13 cellular contexts compared by ENCODE assay signal in the genomic region with DNA sequence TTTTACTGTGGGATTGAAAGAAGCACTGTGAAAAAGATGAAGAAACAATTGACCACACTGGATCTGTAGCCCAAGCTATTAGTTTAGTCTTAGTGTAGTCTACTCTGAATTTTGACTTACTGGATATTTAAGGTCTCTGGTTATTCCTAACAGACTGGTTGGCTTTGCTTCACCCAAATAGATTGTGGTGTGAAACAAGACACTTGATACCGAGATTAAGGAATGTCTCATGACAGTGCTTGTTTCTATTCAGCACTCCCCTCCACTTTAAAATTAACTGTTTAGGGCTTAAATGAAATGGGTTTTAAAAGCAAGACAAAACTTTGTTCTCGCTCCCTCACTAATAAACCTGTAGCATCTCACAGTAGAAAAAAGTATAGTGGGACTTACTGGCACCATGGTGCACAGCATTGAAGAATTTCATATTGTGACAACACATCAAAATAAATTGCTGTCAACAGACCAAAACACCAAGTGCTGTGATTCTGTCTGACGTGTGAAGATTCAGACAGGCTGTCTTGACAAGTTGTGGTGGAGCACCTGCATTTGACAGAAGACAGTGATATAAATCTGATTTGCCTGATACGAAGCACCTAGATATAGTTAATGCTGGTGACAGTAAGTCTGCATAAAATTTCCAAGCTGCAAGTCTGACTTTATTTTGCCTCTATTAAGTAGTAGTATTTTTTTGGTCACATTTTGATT.
DNase-seq lines count a peak whose midpoint lies in the region; ATAC-seq and TF ChIP-seq lines count a peak whose summit lies in the region.
"Had no signal": no experiment of that assay in that cellular context is flagged by ENCODE, and none has a peak within 500 bp of the region (broad histone marks: within the 10 kb centered on the region; RNA-seq: fewer than 3 reads in every experiment).

No MANE protein-coding gene starts in this region.

- H4K20me1 ChIP-seq in GM23338 (replicated peaks; ENCODE audit: insufficient read depth) (peaks cover 10% of the 10 kb centered on the region; the same call in 1 of the 2 replicates), OCI-LY1 (ENCODE audit: insufficient read depth, low read length) (no peaks in the 10 kb centered on the region), osteoblast (ENCODE audit: insufficient read depth, low read length) (peaks cover 2% of the 10 kb centered on the region)

- no peaks in the 10 kb centered on the region for H3K9me3 Mint-ChIP-seq in GM23338
- H3K9me3 Mint-ChIP-seq: activated naive CD4-positive, alpha-beta T cell treated with anti-CD3 and anti-CD28 coated beads for 36 hours had no signal

- TF ChIP-seq CTCF in GM23338 (conservative IDR thresholded peaks at IDR 0.05; ENCODE audit: low read depth in 2 of 2) (no peak), OCI-LY1 (IDR thresholded peaks at IDR 0.05; ENCODE audit: low read length) (no peak), osteoblast (IDR thresholded peaks at IDR 0.05; ENCODE audit: extremely low read depth, low read depth, low read length) (no peak)

- DNase-seq in GM23338 (ENCODE audit: low spot score) (peak; percentile 10), fibroblast of peridontal ligament (ENCODE audit: extremely low read depth) (peak; percentile 66), osteoblast (ENCODE audit: insufficient read length, low spot score, missing footprints) (no peak), NOMO-1 treated with DMSO at 0.1 percent for 48 hours (lab: John Stamatoyannopoulos, UW; ENCODE audit: unreplicated experiment) (no peak)
- DNase-seq: activated naive CD4-positive, alpha-beta T cell treated with anti-CD3 and anti-CD28 coated beads for 36 hours; left colon; NCI-H1092 treated with DMSO at 0.1 percent for 48 hours; NCI-H526; small intestine had no signal

- H3K27me3 Mint-ChIP-seq in GM23338 (ENCODE audit: insufficient read depth, low read depth, poor library complexity), result no peaks in the 10 kb centered on the region

- H3K27me3 ChIP-seq in GM23338 (ENCODE audit: insufficient read depth) (no peaks in the 10 kb centered on the region), OCI-LY1 (ENCODE audit: insufficient read depth, low read length) (no peaks in the 10 kb centered on the region), osteoblast (ENCODE audit: insufficient read depth, low read length) (no peaks in the 10 kb centered on the region)

- H3K4me2 ChIP-seq in GM23338 (no peak overlapping the region), OCI-LY1 (ENCODE audit: low read length) (peak overlapping the region; percentile 66), osteoblast (ENCODE audit: insufficient read depth, low read length) (peak overlapping the region; percentile 17)

- no peak overlapping the region for H2AFZ ChIP-seq in GM23338
- H2AFZ ChIP-seq in OCI-LY1 (ENCODE audit: low read length), result no peak overlapping the region
- no peak overlapping the region for H2AFZ ChIP-seq in osteoblast (ENCODE audit: low read length)

- H3K36me3 Mint-ChIP-seq in GM23338 (ENCODE audit: low read depth), result no peaks in the 10 kb centered on the region

- H3K27ac ChIP-seq in GM23338 (ENCODE audit: low read depth) (no peak overlapping the region), OCI-LY1 (ENCODE audit: low read depth, low read length, poor library complexity, severe bottlenecking) (peak overlapping the region; percentile 90), osteoblast (ENCODE audit: low read depth, low read length) (no peak overlapping the region)

- no peak overlapping the region for H3K4me3 ChIP-seq in GM23338
- H3K4me3 ChIP-seq in OCI-LY1 (ENCODE audit: low read depth, low read length, poor library complexity, severe bottlenecking), result peak overlapping the region; percentile 58
- H3K4me3 ChIP-seq in osteoblast (ENCODE audit: insufficient read depth, low read length), result no peak overlapping the region

- H3K9me2 ChIP-seq in GM23338 (ENCODE audit: insufficient read depth), result no peaks in the 10 kb centered on the region
- H3K9me2 ChIP-seq in OCI-LY1 (ENCODE audit: low read depth, low read length), result no peaks in the 10 kb centered on the region

- no peaks in the 10 kb centered on the region for H3K36me3 ChIP-seq in GM23338 (ENCODE audit: insufficient read depth)
- H3K36me3 ChIP-seq in OCI-LY1 (ENCODE audit: insufficient read depth, low read length), result no peaks in the 10 kb centered on the region
- no peaks in the 10 kb centered on the region for H3K36me3 ChIP-seq in osteoblast (ENCODE audit: insufficient read depth, low read length)

- H3K4me3 Mint-ChIP-seq in GM23338, result no peak overlapping the region
- H3K4me3 Mint-ChIP-seq: activated naive CD4-positive, alpha-beta T cell treated with anti-CD3 and anti-CD28 coated beads for 36 hours had no signal

- ATAC-seq in GM23338 (no peak), GM21447 (IDR thresholded peaks at IDR 0.05; ENCODE audit: unreplicated experiment) (no peak), HG03097 (IDR thresholded peaks at IDR 0.05; ENCODE audit: low FRiP score, unreplicated experiment) (no peak), GM21786 (IDR thresholded peaks at IDR 0.05; ENCODE audit: unreplicated experiment) (no peak)
- ATAC-seq: left colon had no signal

- no peaks in the 10 kb centered on the region for H3F3A ChIP-seq in GM23338 (replicated peaks; ENCODE audit: low read depth)
- 0 out of 2 replicates have a peak, but pooled peaks cover 3% of the 10 kb centered on the region for H3F3A ChIP-seq in OCI-LY1 (ENCODE audit: insufficient read depth, low read length)

- peak overlapping the region; percentile 66 for H3K9ac ChIP-seq in OCI-LY1 (ENCODE audit: low read length)

- no peaks in the 10 kb centered on the region for H3K9me3 ChIP-seq in OCI-LY1 (ENCODE audit: low read length)
- no peaks in the 10 kb centered on the region for H3K9me3 ChIP-seq in osteoblast (ENCODE audit: low read depth, low read length)

- H3K79me2 ChIP-seq in GM23338 (replicated peaks; ENCODE audit: insufficient read depth) (peaks cover 70% of the 10 kb centered on the region), OCI-LY1 (ENCODE audit: insufficient read depth, low read length) (peaks cover 22% of the 10 kb centered on the region), osteoblast (ENCODE audit: insufficient read depth, low read length) (peaks cover 77% of the 10 kb centered on the region)

- peaks cover 6% of the 10 kb centered on the region; the same call in 2 of the 3 replicates for H3K4me1 Mint-ChIP-seq in GM23338

- no peak overlapping the region; the same call in 1 of the 2 replicates for H3K27ac Mint-ChIP-seq in GM23338
- H3K27ac Mint-ChIP-seq: activated naive CD4-positive, alpha-beta T cell treated with anti-CD3 and anti-CD28 coated beads for 36 hours had no signal

- H3K4me1 ChIP-seq in GM23338 (ENCODE audit: insufficient read depth), result peaks cover 12% of the 10 kb centered on the region
- H3K4me1 ChIP-seq in OCI-LY1 (ENCODE audit: insufficient read depth, low read length, severe bottlenecking), result peaks cover 76% of the 10 kb centered on the region
- H3K4me1 ChIP-seq in osteoblast (ENCODE audit: insufficient read depth, low read length), result peaks cover 8% of the 10 kb centered on the region

TF ChIP-seq in GM23338, 12 proteins besides CTCF, POLR2A, EP300 and RAD21 (continues in another document):
- TF ChIP-seq STAT1 (IDR thresholded peaks at IDR 0.05; ENCODE audit: unreplicated experiment) (no peak), EZH2 (IDR thresholded peaks at IDR 0.05; ENCODE audit: low read depth, unreplicated experiment) (no peak), NANOG (IDR thresholded peaks at IDR 0.05; ENCODE audit: borderline replicate concordance) (no peak), EZH2phosphoT487 (IDR thresholded peaks at IDR 0.05; ENCODE audit: unreplicated experiment) (no peak), CREB1 (CRISPR knock-in tag; IDR thresholded peaks at IDR 0.05; ENCODE audit: low read depth) (no peak), ZNF114 (CRISPR knock-in tag; IDR thresholded peaks at IDR 0.05) (no peak), ZNF331 (CRISPR knock-in tag; IDR thresholded peaks at IDR 0.05; ENCODE audit: low read depth) (no peak), POLR2AphosphoS5 (IDR thresholded peaks at IDR 0.05; ENCODE audit: low read depth) (no peak), JUNB (IDR thresholded peaks at IDR 0.05; ENCODE audit: unreplicated experiment) (no peak)
- TF ChIP-seq, protein P1, sequence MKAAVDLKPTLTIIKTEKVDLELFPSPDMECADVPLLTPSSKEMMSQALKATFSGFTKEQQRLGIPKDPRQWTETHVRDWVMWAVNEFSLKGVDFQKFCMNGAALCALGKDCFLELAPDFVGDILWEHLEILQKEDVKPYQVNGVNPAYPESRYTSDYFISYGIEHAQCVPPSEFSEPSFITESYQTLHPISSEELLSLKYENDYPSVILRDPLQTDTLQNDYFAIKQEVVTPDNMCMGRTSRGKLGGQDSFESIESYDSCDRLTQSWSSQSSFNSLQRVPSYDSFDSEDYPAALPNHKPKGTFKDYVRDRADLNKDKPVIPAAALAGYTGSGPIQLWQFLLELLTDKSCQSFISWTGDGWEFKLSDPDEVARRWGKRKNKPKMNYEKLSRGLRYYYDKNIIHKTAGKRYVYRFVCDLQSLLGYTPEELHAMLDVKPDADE (IDR thresholded peaks at IDR 0.05), result no peak

Comparison
In these comparisons a context has a peak if more than half of its experiments do, and no peak if none do; other contexts are left out.
1. DNase-seq: peak in GM23338 (single experiment) and fibroblast of peridontal ligament (single experiment); none in osteoblast (single experiment) and NOMO-1 treated with DMSO at 0.1 percent for 48 hours (single experiment).